7 cellular contexts compared by ENCODE assay signal in the genomic region with DNA sequence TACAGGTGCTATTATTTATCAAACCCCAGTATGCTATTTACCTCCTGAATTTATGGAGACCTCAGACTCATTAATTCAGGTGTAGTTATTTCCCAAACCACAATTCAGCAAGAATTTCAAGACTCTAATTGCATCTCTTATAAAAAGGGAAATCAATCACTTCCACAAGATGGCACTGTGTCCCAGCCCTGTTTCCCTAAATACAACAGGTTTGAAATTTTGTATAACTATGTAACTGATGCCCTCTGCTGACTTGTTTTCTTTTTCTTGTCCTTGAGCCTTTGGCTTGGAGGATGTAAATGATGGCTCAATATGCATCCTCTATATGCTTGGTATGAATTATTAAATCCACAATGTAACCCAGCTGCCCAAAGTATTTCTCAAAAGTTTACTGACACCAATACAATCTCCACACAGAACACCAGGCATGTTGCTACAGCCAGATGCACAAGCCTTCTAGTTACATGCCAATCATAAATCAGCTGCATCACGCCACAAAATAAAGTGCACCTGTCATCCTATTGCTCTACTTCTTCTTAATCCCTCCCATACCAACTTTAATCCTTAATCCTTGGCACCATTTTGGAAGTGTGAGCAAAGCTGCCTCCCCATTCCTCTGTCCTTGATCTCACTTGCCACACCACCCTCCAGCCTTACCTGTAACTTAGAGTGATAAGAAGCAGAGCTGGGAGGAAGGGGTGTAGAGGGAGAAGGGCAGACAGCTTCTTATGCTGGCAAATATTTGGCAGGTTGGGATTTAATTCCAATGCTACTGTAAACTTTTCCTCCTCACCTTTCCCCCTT. TPM values are rescaled to one million over a fixed set of nuclear protein-coding genes. Genes with fewer than 3 reads are reported as not detected.
DNase-seq lines count a peak whose midpoint lies in the region; ATAC-seq, FAIRE-seq and TF ChIP-seq lines count a peak whose summit lies in the region.

No MANE protein-coding gene starts in this region.

- peak; percentile 67 for TF ChIP-seq CTCF in astrocyte of the spinal cord (IDR thresholded peaks at IDR 0.05; ENCODE audit: low read depth, low read length)

- H2AFZ ChIP-seq in Karpas-422 (ENCODE audit: low read length), result no peak overlapping the region

- no peaks in the 10 kb centered on the region for H3K9me3 Mint-ChIP-seq in stimulated activated effector memory CD8-positive, alpha-beta T cell treated with anti-CD3 and anti-CD28 coated beads, Interleukin-12 subunit alpha, Interleukin-12 subunit beta, amount 100 ng/mL, for 72 hours

- H3K27me3 ChIP-seq in Karpas-422 (ENCODE audit: low read length), result no peaks in the 10 kb centered on the region

- no peak overlapping the region for H3K4me3 ChIP-seq in Karpas-422 (ENCODE audit: low read length)
- no peak overlapping the region for H3K4me3 ChIP-seq in astrocyte of the spinal cord (ENCODE audit: low read depth, low read length)

- no peak overlapping the region for H3K9ac ChIP-seq in Karpas-422 (ENCODE audit: low read length)

- H3K4me3 Mint-ChIP-seq in stimulated activated effector memory CD8-positive, alpha-beta T cell treated with anti-CD3 and anti-CD28 coated beads, Interleukin-12 subunit alpha, Interleukin-12 subunit beta, amount 100 ng/mL, for 72 hours, result no peak overlapping the region

- H3K9me2 ChIP-seq in Karpas-422 (replicated peaks; ENCODE audit: insufficient read depth, low read length), result no peaks in the 10 kb centered on the region

- peak; percentile 61 for ATAC-seq in stimulated activated effector memory CD8-positive, alpha-beta T cell treated with anti-CD3 and anti-CD28 coated beads, Interleukin-12 subunit alpha, Interleukin-12 subunit beta, amount 100 ng/mL, for 72 hours
- ATAC-seq in GM18909 (IDR thresholded peaks at IDR 0.05; ENCODE audit: poor library complexity, unreplicated experiment), result no peak

- H3K4me1 Mint-ChIP-seq in stimulated activated effector memory CD8-positive, alpha-beta T cell treated with anti-CD3 and anti-CD28 coated beads, Interleukin-12 subunit alpha, Interleukin-12 subunit beta, amount 100 ng/mL, for 72 hours, result peaks cover 20% of the 10 kb centered on the region

- no peaks in the 10 kb centered on the region for H3K9me3 ChIP-seq in Karpas-422 (ENCODE audit: low read length)

- in situ Hi-C loops in astrocyte of the spinal cord (cut with HindIII; ENCODE audit: low sequenced_read_pairs), result no loop called here

- DNase-seq in Karpas-422, result peak; percentile 78
- peak; percentile 89 for DNase-seq in OCI-M1 (lab: John Stamatoyannopoulos, UW)
- peak; percentile 79 for DNase-seq in astrocyte of the spinal cord (ENCODE audit: low read depth, low spot score)
- peak; percentile 61 for DNase-seq in iPS-NIHi11 (ENCODE audit: low spot score)
- DNase-seq in stimulated activated effector memory CD8-positive, alpha-beta T cell treated with anti-CD3 and anti-CD28 coated beads, Interleukin-12 subunit alpha, Interleukin-12 subunit beta, amount 100 ng/mL, for 72 hours (ENCODE audit: low spot score in 2 of 2), result no peak

- H3K27ac ChIP-seq in Karpas-422 (ENCODE audit: low read length), result no peak overlapping the region

- H3K27ac Mint-ChIP-seq in stimulated activated effector memory CD8-positive, alpha-beta T cell treated with anti-CD3 and anti-CD28 coated beads, Interleukin-12 subunit alpha, Interleukin-12 subunit beta, amount 100 ng/mL, for 72 hours, result no peak overlapping the region

- H4K20me1 ChIP-seq in Karpas-422 (ENCODE audit: insufficient read depth, low read depth, low read length), result 0 out of 2 replicates have a peak, but pooled peaks cover 6% of the 10 kb centered on the region

- H3K4me1 ChIP-seq in Karpas-422 (ENCODE audit: low read length), result no peaks in the 10 kb centered on the region

- no peaks in the 10 kb centered on the region for H3K79me2 ChIP-seq in Karpas-422 (ENCODE audit: low read length)

- no peaks in the 10 kb centered on the region for H3K36me3 Mint-ChIP-seq in stimulated activated effector memory CD8-positive, alpha-beta T cell treated with anti-CD3 and anti-CD28 coated beads, Interleukin-12 subunit alpha, Interleukin-12 subunit beta, amount 100 ng/mL, for 72 hours

- no peaks in the 10 kb centered on the region for H3K36me3 ChIP-seq in Karpas-422 (ENCODE audit: insufficient read depth, low read length)

- no peak overlapping the region for H3K4me2 ChIP-seq in Karpas-422 (ENCODE audit: low read depth, low read length, poor library complexity, severe bottlenecking)

- FAIRE-seq in G401.6 (lab: Jason Lieb, UNC), result peak; percentile 96

RNA-seq across cellular contexts. Expression of gene C1orf105, which starts 9.0 kb away (rescaled TPM):
- total RNA-seq in Karpas-422 (2014; rRNA removed; shearing (Covaris generic); ENCODE audit: low replicate concordance), result not detected in 2 replicates

RNA-seq across cellular contexts. Expression of gene PIGC, which starts 14.3 kb away (rescaled TPM):
- 14.5 and 24.7 TPM in 2 replicates for total RNA-seq in Karpas-422 (2014; rRNA removed; shearing (Covaris generic); ENCODE audit: low replicate concordance)

Comparison
In these comparisons a context has a peak if more than half of its experiments do, and no peak if none do; other contexts are left out.
1. DNase-seq: peak in Karpas-422 (single experiment), OCI-M1 (single experiment), astrocyte of the spinal cord (single experiment) and iPS-NIHi11 (single experiment); none in stimulated activated effector memory CD8-positive, alpha-beta T cell treated with anti-CD3 and anti-CD28 coated beads, Interleukin-12 subunit alpha, Interleukin-12 subunit beta, amount 100 ng/mL, for 72 hours (0 of 2).